Comparison of ENCODE assay signal across 1 cellular context in the genomic region with DNA sequence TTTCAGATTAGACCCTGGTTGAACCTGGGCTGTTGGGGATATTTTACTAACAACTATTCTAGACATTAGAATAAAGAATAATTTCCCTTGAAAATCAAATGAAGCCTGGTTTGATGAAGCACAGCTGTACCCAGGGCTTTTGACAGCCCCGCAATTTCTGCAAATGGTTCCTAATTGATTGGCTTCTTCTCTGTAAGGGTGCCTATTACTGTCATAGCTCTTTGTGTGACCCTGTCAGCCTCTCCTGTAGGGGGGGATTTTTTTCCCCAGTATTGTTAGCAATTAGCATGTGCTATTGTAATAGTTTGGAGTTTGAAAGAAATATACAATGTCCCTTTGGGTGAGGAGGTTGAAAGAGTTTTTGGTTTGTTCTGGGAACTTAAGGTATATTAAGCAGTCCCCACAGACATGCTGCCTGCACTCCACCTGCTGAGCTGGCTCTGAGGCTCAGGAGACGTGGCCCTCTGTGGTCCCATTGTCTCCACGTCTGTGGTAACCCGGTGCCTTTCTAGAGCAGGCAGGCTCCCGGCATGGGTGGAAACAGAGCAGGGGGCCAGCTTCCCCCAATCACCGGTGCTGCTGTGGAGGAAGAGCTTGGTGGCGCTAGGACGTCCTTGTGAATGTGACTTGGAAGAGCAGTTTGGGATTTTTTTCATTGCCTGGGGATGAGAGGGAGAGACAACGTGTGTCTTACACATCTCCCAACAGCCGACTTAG.
TF ChIP-seq lines count a peak whose summit lies in the region.

No MANE protein-coding gene starts in this region.

TF ChIP-seq in GM23338, 12 proteins besides CTCF, POLR2A, EP300 and RAD21 (continued from another document):
- TF ChIP-seq, protein P1, sequence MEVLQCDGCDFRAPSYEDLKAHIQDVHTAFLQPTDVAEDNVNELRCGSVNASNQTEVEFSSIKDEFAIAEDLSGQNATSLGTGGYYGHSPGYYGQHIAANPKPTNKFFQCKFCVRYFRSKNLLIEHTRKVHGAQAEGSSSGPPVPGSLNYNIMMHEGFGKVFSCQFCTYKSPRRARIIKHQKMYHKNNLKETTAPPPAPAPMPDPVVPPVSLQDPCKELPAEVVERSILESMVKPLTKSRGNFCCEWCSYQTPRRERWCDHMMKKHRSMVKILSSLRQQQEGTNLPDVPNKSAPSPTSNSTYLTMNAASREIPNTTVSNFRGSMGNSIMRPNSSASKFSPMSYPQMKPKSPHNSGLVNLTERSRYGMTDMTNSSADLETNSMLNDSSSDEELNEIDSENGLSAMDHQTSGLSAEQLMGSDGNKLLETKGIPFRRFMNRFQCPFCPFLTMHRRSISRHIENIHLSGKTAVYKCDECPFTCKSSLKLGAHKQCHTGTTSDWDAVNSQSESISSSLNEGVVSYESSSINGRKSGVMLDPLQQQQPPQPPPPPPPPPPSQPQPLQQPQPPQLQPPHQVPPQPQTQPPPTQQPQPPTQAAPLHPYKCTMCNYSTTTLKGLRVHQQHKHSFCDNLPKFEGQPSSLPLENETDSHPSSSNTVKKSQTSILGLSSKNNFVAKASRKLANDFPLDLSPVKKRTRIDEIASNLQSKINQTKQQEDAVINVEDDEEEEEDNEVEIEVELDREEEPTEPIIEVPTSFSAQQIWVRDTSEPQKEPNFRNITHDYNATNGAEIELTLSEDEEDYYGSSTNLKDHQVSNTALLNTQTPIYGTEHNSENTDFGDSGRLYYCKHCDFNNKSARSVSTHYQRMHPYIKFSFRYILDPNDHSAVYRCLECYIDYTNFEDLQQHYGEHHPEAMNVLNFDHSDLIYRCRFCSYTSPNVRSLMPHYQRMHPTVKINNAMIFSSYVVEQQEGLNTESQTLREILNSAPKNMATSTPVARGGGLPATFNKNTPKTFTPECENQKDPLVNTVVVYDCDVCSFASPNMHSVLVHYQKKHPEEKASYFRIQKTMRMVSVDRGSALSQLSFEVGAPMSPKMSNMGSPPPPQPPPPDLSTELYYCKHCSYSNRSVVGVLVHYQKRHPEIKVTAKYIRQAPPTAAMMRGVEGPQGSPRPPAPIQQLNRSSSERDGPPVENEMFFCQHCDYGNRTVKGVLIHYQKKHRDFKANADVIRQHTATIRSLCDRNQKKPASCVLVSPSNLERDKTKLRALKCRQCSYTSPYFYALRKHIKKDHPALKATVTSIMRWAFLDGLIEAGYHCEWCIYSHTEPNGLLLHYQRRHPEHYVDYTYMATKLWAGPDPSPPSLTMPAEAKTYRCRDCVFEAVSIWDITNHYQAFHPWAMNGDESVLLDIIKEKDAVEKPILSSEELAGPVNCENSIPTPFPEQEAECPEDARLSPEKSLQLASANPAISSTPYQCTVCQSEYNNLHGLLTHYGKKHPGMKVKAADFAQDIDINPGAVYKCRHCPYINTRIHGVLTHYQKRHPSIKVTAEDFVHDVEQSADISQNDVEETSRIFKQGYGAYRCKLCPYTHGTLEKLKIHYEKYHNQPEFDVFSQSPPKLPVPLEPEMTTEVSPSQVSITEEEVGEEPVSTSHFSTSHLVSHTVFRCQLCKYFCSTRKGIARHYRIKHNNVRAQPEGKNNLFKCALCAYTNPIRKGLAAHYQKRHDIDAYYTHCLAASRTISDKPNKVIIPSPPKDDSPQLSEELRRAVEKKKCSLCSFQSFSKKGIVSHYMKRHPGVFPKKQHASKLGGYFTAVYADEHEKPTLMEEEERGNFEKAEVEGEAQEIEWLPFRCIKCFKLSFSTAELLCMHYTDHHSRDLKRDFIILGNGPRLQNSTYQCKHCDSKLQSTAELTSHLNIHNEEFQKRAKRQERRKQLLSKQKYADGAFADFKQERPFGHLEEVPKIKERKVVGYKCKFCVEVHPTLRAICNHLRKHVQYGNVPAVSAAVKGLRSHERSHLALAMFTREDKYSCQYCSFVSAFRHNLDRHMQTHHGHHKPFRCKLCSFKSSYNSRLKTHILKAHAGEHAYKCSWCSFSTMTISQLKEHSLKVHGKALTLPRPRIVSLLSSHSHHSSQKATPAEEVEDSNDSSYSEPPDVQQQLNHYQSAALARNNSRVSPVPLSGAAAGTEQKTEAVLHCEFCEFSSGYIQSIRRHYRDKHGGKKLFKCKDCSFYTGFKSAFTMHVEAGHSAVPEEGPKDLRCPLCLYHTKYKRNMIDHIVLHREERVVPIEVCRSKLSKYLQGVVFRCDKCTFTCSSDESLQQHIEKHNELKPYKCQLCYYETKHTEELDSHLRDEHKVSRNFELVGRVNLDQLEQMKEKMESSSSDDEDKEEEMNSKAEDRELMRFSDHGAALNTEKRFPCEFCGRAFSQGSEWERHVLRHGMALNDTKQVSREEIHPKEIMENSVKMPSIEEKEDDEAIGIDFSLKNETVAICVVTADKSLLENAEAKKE (CRISPR knock-in tag; IDR thresholded peaks at IDR 0.05): no peak
- TF ChIP-seq EZH2 (IDR thresholded peaks at IDR 0.05; ENCODE audit: low read depth, unreplicated experiment) (no peak), JUNB (IDR thresholded peaks at IDR 0.05; ENCODE audit: unreplicated experiment) (no peak), STAT1 (IDR thresholded peaks at IDR 0.05; ENCODE audit: unreplicated experiment) (no peak), EZH2phosphoT487 (IDR thresholded peaks at IDR 0.05; ENCODE audit: unreplicated experiment) (no peak), ZNF331 (CRISPR knock-in tag; IDR thresholded peaks at IDR 0.05; ENCODE audit: low read depth) (no peak), NANOG (IDR thresholded peaks at IDR 0.05; ENCODE audit: borderline replicate concordance) (no peak), POLR2AphosphoS5 (IDR thresholded peaks at IDR 0.05; ENCODE audit: low read depth) (no peak)
- TF ChIP-seq, protein P2, sequence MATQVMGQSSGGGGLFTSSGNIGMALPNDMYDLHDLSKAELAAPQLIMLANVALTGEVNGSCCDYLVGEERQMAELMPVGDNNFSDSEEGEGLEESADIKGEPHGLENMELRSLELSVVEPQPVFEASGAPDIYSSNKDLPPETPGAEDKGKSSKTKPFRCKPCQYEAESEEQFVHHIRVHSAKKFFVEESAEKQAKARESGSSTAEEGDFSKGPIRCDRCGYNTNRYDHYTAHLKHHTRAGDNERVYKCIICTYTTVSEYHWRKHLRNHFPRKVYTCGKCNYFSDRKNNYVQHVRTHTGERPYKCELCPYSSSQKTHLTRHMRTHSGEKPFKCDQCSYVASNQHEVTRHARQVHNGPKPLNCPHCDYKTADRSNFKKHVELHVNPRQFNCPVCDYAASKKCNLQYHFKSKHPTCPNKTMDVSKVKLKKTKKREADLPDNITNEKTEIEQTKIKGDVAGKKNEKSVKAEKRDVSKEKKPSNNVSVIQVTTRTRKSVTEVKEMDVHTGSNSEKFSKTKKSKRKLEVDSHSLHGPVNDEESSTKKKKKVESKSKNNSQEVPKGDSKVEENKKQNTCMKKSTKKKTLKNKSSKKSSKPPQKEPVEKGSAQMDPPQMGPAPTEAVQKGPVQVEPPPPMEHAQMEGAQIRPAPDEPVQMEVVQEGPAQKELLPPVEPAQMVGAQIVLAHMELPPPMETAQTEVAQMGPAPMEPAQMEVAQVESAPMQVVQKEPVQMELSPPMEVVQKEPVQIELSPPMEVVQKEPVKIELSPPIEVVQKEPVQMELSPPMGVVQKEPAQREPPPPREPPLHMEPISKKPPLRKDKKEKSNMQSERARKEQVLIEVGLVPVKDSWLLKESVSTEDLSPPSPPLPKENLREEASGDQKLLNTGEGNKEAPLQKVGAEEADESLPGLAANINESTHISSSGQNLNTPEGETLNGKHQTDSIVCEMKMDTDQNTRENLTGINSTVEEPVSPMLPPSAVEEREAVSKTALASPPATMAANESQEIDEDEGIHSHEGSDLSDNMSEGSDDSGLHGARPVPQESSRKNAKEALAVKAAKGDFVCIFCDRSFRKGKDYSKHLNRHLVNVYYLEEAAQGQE (IDR thresholded peaks at IDR 0.05; ENCODE audit: unreplicated experiment): no peak
